1 cellular context compared by ENCODE assay signal in genomic region chr7:107173691-107174406, GRCh38.
TF ChIP-seq lines count a peak whose summit lies in the region.

No MANE protein-coding gene starts in this region.

TF ChIP-seq in GM23338, 12 proteins besides CTCF, POLR2A, EP300 and RAD21 (continued from another document):
- TF ChIP-seq ETS1 (IDR thresholded peaks at IDR 0.05) (no peak), ZNF462 (CRISPR knock-in tag; IDR thresholded peaks at IDR 0.05) (no peak), STAT1 (IDR thresholded peaks at IDR 0.05; ENCODE audit: unreplicated experiment) (no peak), POLR2AphosphoS5 (IDR thresholded peaks at IDR 0.05; ENCODE audit: low read depth) (no peak)
